In the genomic region with DNA sequence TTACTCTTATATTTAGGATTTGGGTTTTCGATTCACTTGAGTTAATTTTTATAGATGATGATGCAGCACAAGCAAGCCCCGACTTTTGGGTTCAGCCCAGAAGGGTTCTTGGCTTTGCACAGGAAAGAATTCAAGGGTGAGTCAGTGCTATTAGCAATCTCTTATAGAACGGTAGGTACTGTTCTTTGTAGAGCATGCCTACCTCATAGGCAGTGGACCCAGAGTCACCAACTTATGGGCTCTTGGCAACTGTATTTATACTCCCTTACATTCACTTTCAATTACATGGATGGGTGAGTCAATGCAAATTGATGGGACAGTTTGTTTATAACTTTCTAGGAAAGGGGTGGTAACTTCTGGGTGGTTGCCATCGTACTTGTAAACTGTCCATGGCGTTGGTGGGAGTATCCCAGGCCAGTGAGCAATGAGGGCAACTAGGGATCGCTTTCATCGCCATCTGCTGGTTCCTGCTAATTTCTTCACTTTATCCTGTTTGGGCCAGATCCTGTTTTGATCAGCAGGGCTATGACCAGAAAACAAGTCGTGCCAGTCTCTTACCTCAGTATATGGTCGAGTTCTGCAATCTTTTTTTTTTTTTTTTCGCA, we compare ENCODE assay signal across 7 cellular contexts.
DNase-seq lines count a peak whose midpoint lies in the region; ATAC-seq, FAIRE-seq and TF ChIP-seq lines count a peak whose summit lies in the region.

No MANE protein-coding gene starts in this region.

- H3K27ac ChIP-seq in astrocyte (ENCODE audit: low read depth, low read length): no peak overlapping the region

- TF ChIP-seq CTCF in GM12875 (IDR thresholded peaks at IDR 0.05; ENCODE audit: borderline replicate concordance, insufficient read depth, low read depth, low read length): peak; percentile 44
- peak; percentile 19 for TF ChIP-seq CTCF in astrocyte (IDR thresholded peaks at IDR 0.05; ENCODE audit: insufficient read depth, low read depth, low read length)
- no peak for TF ChIP-seq CTCF in mucosa of descending colon (IDR thresholded peaks at IDR 0.05)

- no peak overlapping the region for H3K4me2 ChIP-seq in astrocyte (ENCODE audit: low read length)

- H3K4me1 ChIP-seq in astrocyte (ENCODE audit: insufficient read depth, low read length) (no peaks in the 10 kb centered on the region), mucosa of descending colon (ENCODE audit: low read depth) (no peaks in the 10 kb centered on the region)

- H3K27ac Mint-ChIP-seq in astrocyte (ENCODE audit: unreplicated experiment): no peak overlapping the region
- no peak overlapping the region for H3K27ac Mint-ChIP-seq in activated T-cell treated with anti-CD3 and anti-CD28 coated beads, Interleukin-2, amount 50 U/mL, for 24 hours

- no peaks in the 10 kb centered on the region for H3K27me3 Mint-ChIP-seq in astrocyte (ENCODE audit: low read depth, unreplicated experiment)
- no peaks in the 10 kb centered on the region for H3K27me3 Mint-ChIP-seq in activated T-cell treated with anti-CD3 and anti-CD28 coated beads, Interleukin-2, amount 50 U/mL, for 24 hours

- no peaks in the 10 kb centered on the region for H4K20me1 ChIP-seq in astrocyte (ENCODE audit: insufficient read depth, low read length)

- no peaks in the 10 kb centered on the region for H3K27me3 ChIP-seq in astrocyte (ENCODE audit: insufficient read depth, low read length)

- H3K9me3 ChIP-seq in astrocyte (ENCODE audit: insufficient read depth, low read depth, low read length) (no peaks in the 10 kb centered on the region), mucosa of descending colon (no peaks in the 10 kb centered on the region)

- no peak overlapping the region for H2AFZ ChIP-seq in astrocyte (ENCODE audit: low read depth, low read length)

- H3K4me3 ChIP-seq in GM12875 (ENCODE audit: low read depth, low read length): no peak overlapping the region
- H3K4me3 ChIP-seq in astrocyte (ENCODE audit: insufficient read depth, low read depth, low read length): no peak overlapping the region
- no peak overlapping the region for H3K4me3 ChIP-seq in mucosa of descending colon

- no peaks in the 10 kb centered on the region for H3K9me3 Mint-ChIP-seq in astrocyte (ENCODE audit: unreplicated experiment)
- peaks cover 11% of the 10 kb centered on the region for H3K9me3 Mint-ChIP-seq in activated T-cell treated with anti-CD3 and anti-CD28 coated beads, Interleukin-2, amount 50 U/mL, for 24 hours

- no peak overlapping the region for H3K9ac ChIP-seq in astrocyte (ENCODE audit: low read length)

- FAIRE-seq in astrocyte (lab: Jason Lieb, UNC): no peak

- H3K36me3 ChIP-seq in astrocyte (ENCODE audit: insufficient read depth, low read length): no peaks in the 10 kb centered on the region
- H3K36me3 ChIP-seq in mucosa of descending colon (ENCODE audit: low read depth): no peaks in the 10 kb centered on the region

- in situ Hi-C loops in KBM-7 (cut with MboI; ENCODE audit: low pct_unique_long_range_greater_than_20kb, low sequenced_read_pairs): no loop called here

- H3K4me1 Mint-ChIP-seq in astrocyte (ENCODE audit: low read depth, unreplicated experiment): no peaks in the 10 kb centered on the region
- no peaks in the 10 kb centered on the region for H3K4me1 Mint-ChIP-seq in activated T-cell treated with anti-CD3 and anti-CD28 coated beads, Interleukin-2, amount 50 U/mL, for 24 hours (ENCODE audit: low read depth)

- DNase-seq in KBM-7: peak; percentile 38
- DNase-seq in astrocyte (ENCODE audit: low read depth): no peak
- DNase-seq in mucosa of descending colon: peak in 1 of 3 donors; percentile 52
- no peak for DNase-seq in activated T-cell treated with anti-CD3 and anti-CD28 coated beads, Interleukin-2, amount 50 U/mL, for 24 hours

- no peak overlapping the region for H3K4me3 Mint-ChIP-seq in astrocyte (ENCODE audit: unreplicated experiment)
- no peak overlapping the region for H3K4me3 Mint-ChIP-seq in activated T-cell treated with anti-CD3 and anti-CD28 coated beads, Interleukin-2, amount 50 U/mL, for 24 hours

- peak; percentile 60 for ATAC-seq in mucosa of descending colon
- ATAC-seq in HG02588 (IDR thresholded peaks at IDR 0.05; ENCODE audit: unreplicated experiment): no peak
- no peak for ATAC-seq in GM21367 (IDR thresholded peaks at IDR 0.05; ENCODE audit: unreplicated experiment)

- no peaks in the 10 kb centered on the region for H3K36me3 Mint-ChIP-seq in astrocyte (ENCODE audit: low read depth, unreplicated experiment)
- no peaks in the 10 kb centered on the region for H3K36me3 Mint-ChIP-seq in activated T-cell treated with anti-CD3 and anti-CD28 coated beads, Interleukin-2, amount 50 U/mL, for 24 hours (ENCODE audit: low read depth)

- intact Hi-C loops in mucosa of descending colon (cut with DNase I, micrococcal nuclease): no loop called here

- no peaks in the 10 kb centered on the region for H3K79me2 ChIP-seq in astrocyte (ENCODE audit: insufficient read depth, low read length)
